15 cellular contexts compared by ENCODE assay signal in the genomic region with DNA sequence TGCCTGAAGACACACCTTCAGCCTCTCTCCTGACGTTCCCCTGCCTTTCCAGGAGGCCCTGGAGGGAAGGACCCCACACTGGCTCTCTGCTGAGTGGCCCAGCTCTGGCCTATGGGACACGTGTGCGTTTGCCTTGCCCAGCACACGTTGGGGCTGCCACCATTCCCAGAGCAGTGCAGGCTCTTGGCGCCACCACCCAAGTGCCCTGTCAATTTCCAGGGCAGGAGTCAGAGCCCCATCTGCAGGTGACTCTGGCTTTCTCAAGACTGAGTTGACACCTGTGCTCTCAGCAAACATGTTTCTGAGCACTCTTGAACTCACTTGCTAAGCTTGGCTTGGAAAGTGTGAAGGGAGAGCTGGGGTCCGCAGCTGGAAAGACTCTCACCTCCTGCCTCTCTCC. TPM values are rescaled to one million over a fixed set of nuclear protein-coding genes. Genes with fewer than 3 reads are reported as not detected.
DNase-seq lines count a peak whose midpoint lies in the region; ATAC-seq and TF ChIP-seq lines count a peak whose summit lies in the region.
"Had no signal": no experiment of that assay in that cellular context is flagged by ENCODE, and none has a peak within 500 bp of the region (broad histone marks: within the 10 kb centered on the region; RNA-seq: fewer than 3 reads in every experiment).

No MANE protein-coding gene starts in this region.

- DNase-seq in activated naive CD4-positive, alpha-beta T cell treated with anti-CD3 and anti-CD28 coated beads for 36 hours, result peak; percentile 80
- DNase-seq in activated naive CD4-positive, alpha-beta T cell (lab: John Stamatoyannopoulos, UW), result no peak
- DNase-seq in HCT116 (ENCODE audit: low read depth, low spot score) (peak; percentile 38), body of pancreas (peak in 3 of 4 donors; percentile 63 to 81 (median 72)), NCI-H446 (lab: John Stamatoyannopoulos, UW) (no peak), NCI-H1105 treated with DMSO at 0.1 percent for 48 hours (lab: John Stamatoyannopoulos, UW) (no peak), GF-D8 (lab: John Stamatoyannopoulos, UW) (no peak)
- no peak for DNase-seq in stimulated activated naive B cell treated with anti-CD40 and anti-IgM and Interleukin-4, amounts not matched to agents 10 μg/mL and 1 μg/mL and 100 μg/mL, for 72 hours
- DNase-seq: amniotic stem cell; GDM1; stimulated activated CD4-positive, alpha-beta T cell treated with anti-CD3 and anti-CD28 coated beads, Interleukin-4, amount 100 ng/mL, for 24 hours; stomach; T-helper 9 cell had no signal

- H3K9ac ChIP-seq in HCT116 (ENCODE audit: low read length), result no peak overlapping the region

- no peak overlapping the region for H3K4me3 Mint-ChIP-seq in activated naive CD4-positive, alpha-beta T cell treated with anti-CD3 and anti-CD28 coated beads for 36 hours
- H3K4me3 Mint-ChIP-seq in stimulated activated naive B cell treated with anti-CD40 and anti-IgM and Interleukin-4, amounts not matched to agents 10 μg/mL and 1 μg/mL and 100 μg/mL, for 72 hours, result no peak overlapping the region

- peaks cover 1% of the 10 kb centered on the region for H3K36me3 Mint-ChIP-seq in activated naive CD4-positive, alpha-beta T cell treated with anti-CD3 and anti-CD28 coated beads for 36 hours (ENCODE audit: low read depth)
- H3K36me3 Mint-ChIP-seq in stimulated activated naive B cell treated with anti-CD40 and anti-IgM and Interleukin-4, amounts not matched to agents 10 μg/mL and 1 μg/mL and 100 μg/mL, for 72 hours, result peaks cover under 1 to 2% of the 10 kb centered on the region in 2 donors

- no peak overlapping the region for H2AFZ ChIP-seq in HCT116 (ENCODE audit: low read depth, low read length, poor library complexity, severe bottlenecking)

- H3K9me3 ChIP-seq in HCT116 (ENCODE audit: control insufficient read depth in 1 of 2, insufficient read depth in 1 of 2, low read depth in 1 of 2, low read length in 2 of 2) (no peaks in the 10 kb centered on the region), body of pancreas (no peaks in the 10 kb centered on the region)
- H3K9me3 ChIP-seq: stomach had no signal

- H3K9me3 Mint-ChIP-seq in activated naive CD4-positive, alpha-beta T cell treated with anti-CD3 and anti-CD28 coated beads for 36 hours, result no peaks in the 10 kb centered on the region
- H3K9me3 Mint-ChIP-seq in stimulated activated naive B cell treated with anti-CD40 and anti-IgM and Interleukin-4, amounts not matched to agents 10 μg/mL and 1 μg/mL and 100 μg/mL, for 72 hours, result no peaks in the 10 kb centered on the region

- TF ChIP-seq RAD21 in HCT116 (IDR thresholded peaks at IDR 0.05; ENCODE audit: low read depth), result peak; percentile 75

- TF ChIP-seq POLR2A in HCT116 (IDR thresholded peaks at IDR 0.05; ENCODE audit: borderline replicate concordance, extremely low read depth, insufficient read depth, insufficient read length), result no peak
- TF ChIP-seq POLR2A in body of pancreas (IDR thresholded peaks at IDR 0.05), result no peak

- CTCF ChIA-PET in activated naive CD4-positive, alpha-beta T cell treated with anti-CD3 and anti-CD28 coated beads for 36 hours (lab: Charles Lee), result interaction anchor here (0.6 to 6.7 kb wide), 8 partner anchors 27 to 122 kb away, joined by 3 to 103 read pairs (median 4); no protein-coding TSS in a partner anchor
- CTCF ChIA-PET in HCT116 (lab: Charles Lee), result interaction anchor here (1.2 to 6.1 kb wide), 2 partner anchors 73 to 75 kb away, joined by 8 to 56 read pairs; no protein-coding TSS in a partner anchor

- H3K4me1 Mint-ChIP-seq in activated naive CD4-positive, alpha-beta T cell treated with anti-CD3 and anti-CD28 coated beads for 36 hours (ENCODE audit: low read depth), result peaks cover 40% of the 10 kb centered on the region
- peaks cover 33 to 62% of the 10 kb centered on the region in 2 donors for H3K4me1 Mint-ChIP-seq in stimulated activated naive B cell treated with anti-CD40 and anti-IgM and Interleukin-4, amounts not matched to agents 10 μg/mL and 1 μg/mL and 100 μg/mL, for 72 hours

- POLR2A ChIA-PET in HCT116 (lab: Charles Lee), result no interaction called here

- H3K27me3 ChIP-seq in HCT116 (ENCODE audit: insufficient read depth, low read length) (peaks cover 16% of the 10 kb centered on the region; the same call in 1 of the 2 replicates), body of pancreas (peaks cover 0 to 5% of the 10 kb centered on the region in 2 donors)

- H4K20me1 ChIP-seq in HCT116 (ENCODE audit: insufficient read depth), result no peaks in the 10 kb centered on the region

- peaks cover 10 to 14% of the 10 kb centered on the region in 2 experiments for H3K4me1 ChIP-seq in HCT116 (ENCODE audit: control insufficient read depth in 1 of 2, insufficient read depth in 2 of 2, low read length in 2 of 2)
- peaks cover 12% of the 10 kb centered on the region for H3K4me1 ChIP-seq in body of pancreas

- H3K36me3 ChIP-seq in HCT116 (ENCODE audit: control insufficient read depth in 1 of 2, insufficient read depth in 2 of 2, low read length in 2 of 2) (no peaks in the 10 kb centered on the region), body of pancreas (replicated peaks in 1 of 2; ENCODE audit: insufficient read depth in 1 of 2, low read depth in 2 of 2) (no peaks in the 10 kb centered on the region)
- H3K36me3 ChIP-seq: stomach had no signal

- no peaks in the 10 kb centered on the region for H3K27me3 Mint-ChIP-seq in activated naive CD4-positive, alpha-beta T cell treated with anti-CD3 and anti-CD28 coated beads for 36 hours (ENCODE audit: low read depth)
- no peaks in the 10 kb centered on the region for H3K27me3 Mint-ChIP-seq in stimulated activated naive B cell treated with anti-CD40 and anti-IgM and Interleukin-4, amounts not matched to agents 10 μg/mL and 1 μg/mL and 100 μg/mL, for 72 hours

- H3K4me3 ChIP-seq in HCT116 (replicated peaks in 1 of 2; ENCODE audit: low read depth in 1 of 2, low read length in 2 of 2) (no peak overlapping the region), body of pancreas (no peak overlapping the region)
- H3K4me3 ChIP-seq: stomach had no signal

- peak overlapping the region; percentile 28 for H3K27ac Mint-ChIP-seq in activated naive CD4-positive, alpha-beta T cell treated with anti-CD3 and anti-CD28 coated beads for 36 hours
- peak overlapping the region; percentile 59 for H3K27ac Mint-ChIP-seq in stimulated activated naive B cell treated with anti-CD40 and anti-IgM and Interleukin-4, amounts not matched to agents 10 μg/mL and 1 μg/mL and 100 μg/mL, for 72 hours

- ATAC-seq in HCT116, result peak; percentile 82
- ATAC-seq in body of pancreas, result peak; percentile 54
- ATAC-seq in stimulated activated naive B cell treated with anti-CD40 and anti-IgM and Interleukin-4, amounts not matched to agents 10 μg/mL and 1 μg/mL and 100 μg/mL, for 72 hours (replicated peaks), result peak in 1 of 2 donors; percentile 25

- no peaks in the 10 kb centered on the region for H3K9me2 ChIP-seq in HCT116 (ENCODE audit: insufficient read depth)

- WGBS in body of pancreas, 2 donors, result 30 to 47% methylated on average over 2 to 6 of the region's 6 CpGs

- BruUV-seq in HCT116 (replicated peaks; lab: Mats Ljungman, UMichigan), result no TSS peak

- peak; percentile 37 to 67 (median 40); a peak in 5 of 6 replicates for TF ChIP-seq CTCF in HCT116 (IDR thresholded peaks at IDR 0.05 in 2 of 3, conservative IDR thresholded peaks at IDR 0.05 in 1 of 3; ENCODE audit: borderline replicate concordance in 1 of 3, insufficient read depth in 1 of 3, low read depth in 2 of 3, low read length in 2 of 3)
- TF ChIP-seq CTCF in body of pancreas (IDR thresholded peaks at IDR 0.05), result peak in 3 of 7 experiments; percentile 32 to 51 (median 39)

- no peak overlapping the region for H3K4me2 ChIP-seq in HCT116 (ENCODE audit: low read length)

- H3K79me2 ChIP-seq in HCT116 (ENCODE audit: insufficient read depth, low read length), result no peaks in the 10 kb centered on the region

- H3K27ac ChIP-seq in HCT116 (ENCODE audit: low read depth, low read length) (no peak overlapping the region), body of pancreas (no peak overlapping the region)
- H3K27ac ChIP-seq: stomach had no signal

- intact Hi-C loops in activated naive CD4-positive, alpha-beta T cell treated with anti-CD3 and anti-CD28 coated beads for 36 hours (cut with micrococcal nuclease), result loop anchor here (1.0 to 10.0 kb wide), 3 partner anchors 73 to 339 kb away; no protein-coding TSS in a partner anchor
- intact Hi-C loops in HCT116 (cut with micrococcal nuclease) (loop anchor here (1.0 kb wide), 1 partner anchor 73 kb away; no protein-coding TSS in a partner anchor), body of pancreas (cut with DNase I) (no loop called here)

- RAD21 ChIA-PET in HCT116 (lab: Charles Lee; ENCODE audit: low non-redundant PET in 1 of 2, low total read pairs in 2 of 2, uncharacterized antibody in 2 of 2, unreplicated experiment in 2 of 2), result interaction anchor here in 1 of 2 experiments (2.8 kb wide), 1 partner anchor 73 kb away, joined by 13 read pairs; no protein-coding TSS in a partner anchor

TF ChIP-seq in HCT116, 20 proteins besides CTCF, POLR2A, EP300 and RAD21:
- TF ChIP-seq, protein P1, sequence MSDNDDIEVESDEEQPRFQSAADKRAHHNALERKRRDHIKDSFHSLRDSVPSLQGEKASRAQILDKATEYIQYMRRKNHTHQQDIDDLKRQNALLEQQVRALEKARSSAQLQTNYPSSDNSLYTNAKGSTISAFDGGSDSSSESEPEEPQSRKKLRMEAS (IDR thresholded peaks at IDR 0.05), result peak; percentile 25; the same call in 1 of the 2 replicates
- TF ChIP-seq, protein P2, sequence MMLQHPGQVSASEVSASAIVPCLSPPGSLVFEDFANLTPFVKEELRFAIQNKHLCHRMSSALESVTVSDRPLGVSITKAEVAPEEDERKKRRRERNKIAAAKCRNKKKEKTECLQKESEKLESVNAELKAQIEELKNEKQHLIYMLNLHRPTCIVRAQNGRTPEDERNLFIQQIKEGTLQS (IDR thresholded peaks at IDR 0.05), result no peak

RNA-seq across cellular contexts. Expression of a gene that starts 4.7 kb away (rescaled TPM):
- total RNA-seq in activated naive CD4-positive, alpha-beta T cell treated with anti-CD3 and anti-CD28 coated beads for 36 hours, result 100 to 1,000 TPM; 323 to 328 TPM
- 0.61 TPM for total RNA-seq in HCT116 (2021; ENCODE audit: unreplicated experiment)
- polyA plus RNA-seq in HCT116 (2012), result not detected in 2 replicates
- 1 to 10 TPM; 6.2 to 8.2 TPM for total RNA-seq in body of pancreas
- total RNA-seq: myocyte had no signal
- polyA plus RNA-seq: BJ had no signal

Comparison
In these comparisons a context has a peak if more than half of its experiments do, and no peak if none do; other contexts are left out.
1. DNase-seq: peak in activated naive CD4-positive, alpha-beta T cell treated with anti-CD3 and anti-CD28 coated beads for 36 hours (single experiment), HCT116 (single experiment) and body of pancreas (3 of 4); none in activated naive CD4-positive, alpha-beta T cell (0 of 4), stimulated activated naive B cell treated with anti-CD40 and anti-IgM and Interleukin-4, amounts not matched to agents 10 μg/mL and 1 μg/mL and 100 μg/mL, for 72 hours (single experiment), NCI-H446 (0 of 2), NCI-H1105 treated with DMSO at 0.1 percent for 48 hours (single experiment) and GF-D8 (single experiment).
2. RNA of a gene that starts 4.7 kb away (total RNA-seq): 323 to 328 TPM in activated naive CD4-positive, alpha-beta T cell treated with anti-CD3 and anti-CD28 coated beads for 36 hours; 6.2 to 8.2 TPM in body of pancreas and 0.61 TPM in HCT116 (single experiment); every median in the first group is over 10 times any median in the second.